12 cellular contexts compared by ENCODE assay signal in genomic region chr21:46191257-46191685, GRCh38. TPM values are rescaled to one million over a fixed set of nuclear protein-coding genes. Genes with fewer than 3 reads are reported as not detected.
A peak's percentile ranks its signal among the peaks of the same experiment; 100 is the strongest.
DNase-seq lines count a peak whose midpoint lies in the region; ATAC-seq, FAIRE-seq and TF ChIP-seq lines count a peak whose summit lies in the region.
"Had no signal": no experiment of that assay in that cellular context is flagged by ENCODE, and none has a peak within 500 bp of the region (broad histone marks: within the 10 kb centered on the region; RNA-seq: fewer than 3 reads in every experiment).

No MANE protein-coding gene starts in this region.

- peaks cover 86% of the 10 kb centered on the region for H3K36me3 ChIP-seq in adipocyte (ENCODE audit: control insufficient read depth, insufficient read depth, low read length, severe bottlenecking)
- H3K36me3 ChIP-seq in gastrocnemius medialis: peaks cover 0 to 39% of the 10 kb centered on the region in 2 donors

- peak overlapping the region; percentile 62 for H3K9ac ChIP-seq in adipocyte (ENCODE audit: low read length)
- H3K9ac ChIP-seq: KMS-11 had no signal

- no peaks in the 10 kb centered on the region for H3K9me3 ChIP-seq in adipocyte (ENCODE audit: control insufficient read depth, low read length)
- no peaks in the 10 kb centered on the region for H3K9me3 ChIP-seq in gastrocnemius medialis

- DNase-seq in H54 (ENCODE audit: insufficient read length, low spot score) (peak; percentile 65), adipocyte (ENCODE audit: low read depth) (peak; percentile 82), fibroblast of villous mesenchyme (ENCODE audit: low read depth) (peak; percentile 81), gastrocnemius medialis (peak; percentile 57 to 80), DMS53 treated with DMSO at 0.1 percent for 48 hours (lab: John Stamatoyannopoulos, UW; ENCODE audit: unreplicated experiment) (no peak), anterior cingulate cortex (lab: John Stamatoyannopoulos, UW) (no peak)
- DNase-seq in activated T-cell treated with anti-CD3 and anti-CD28 coated beads, Interleukin-2, amount 50 U/mL, for 1 hour: no peak
- DNase-seq: activated CD8-positive, alpha-beta T cell treated with anti-CD3 and anti-CD28 coated beads, Interleukin-2, amount 10 ng/mL, durations not matched to agents 7 days and 5 days; effector memory CD8-positive, alpha-beta T cell had no signal

- H3K4me3 ChIP-seq in adipocyte (ENCODE audit: low read length): no peak overlapping the region
- no peak overlapping the region for H3K4me3 ChIP-seq in fibroblast of villous mesenchyme (ENCODE audit: low read depth, low read length)
- H3K4me3 ChIP-seq in gastrocnemius medialis: no peak overlapping the region
- H3K4me3 ChIP-seq: PC-9 had no signal

- TF ChIP-seq POLR2A in H54 (IDR thresholded peaks at IDR 0.05; ENCODE audit: low read depth, low read length) (no peak), gastrocnemius medialis (IDR thresholded peaks at IDR 0.05) (no peak)

- H3K27me3 ChIP-seq in adipocyte (replicated peaks; ENCODE audit: control insufficient read depth, insufficient read depth, low read length) (no peaks in the 10 kb centered on the region), gastrocnemius medialis (no peaks in the 10 kb centered on the region)

- H3K27ac ChIP-seq in gastrocnemius medialis: peak overlapping the region; percentile 59 to 90 (median 90)
- H3K27ac ChIP-seq: KMS-11, PC-9 had no signal

- in situ Hi-C loops in gastrocnemius medialis (cut with MboI; ENCODE audit: low sequenced_read_pairs in 4 of 4): no loop called here

- H3K4me1 ChIP-seq in adipocyte (ENCODE audit: control insufficient read depth, insufficient read depth, low read length): peaks cover 36% of the 10 kb centered on the region
- H3K4me1 ChIP-seq in gastrocnemius medialis: peaks cover 22 to 34% of the 10 kb centered on the region in 2 donors

- TF ChIP-seq CTCF in fibroblast of villous mesenchyme (IDR thresholded peaks at IDR 0.05; ENCODE audit: insufficient read depth, low read depth, low read length) (no peak), gastrocnemius medialis (IDR thresholded peaks at IDR 0.05 in 4 of 5, conservative IDR thresholded peaks at IDR 0.05 in 1 of 5) (no peak)

- ATAC-seq in gastrocnemius medialis (peak; percentile 69 to 71), HG03280 (IDR thresholded peaks at IDR 0.05; ENCODE audit: unreplicated experiment) (no peak)
- ATAC-seq: activated CD8-positive, alpha-beta T cell treated with anti-CD3 and anti-CD28 coated beads, Interleukin-2, amount 10 ng/mL, durations not matched to agents 7 days and 5 days; effector memory CD8-positive, alpha-beta T cell had no signal

- intact Hi-C loops in gastrocnemius medialis (cut with DNase I; ENCODE audit: low total_unique reads): no loop called here

- no peak for FAIRE-seq in H54 (lab: Jason Lieb, UNC)

RNA-seq across cellular contexts. Expression of gene SPATC1L, which starts 7.0 kb away (rescaled TPM):
- total RNA-seq in fibroblast of villous mesenchyme: 5.8 and 9.5 TPM in 2 replicates
- 10 to 100 TPM in 1 of 4 donors, 1 to 10 TPM in 3; 1.5 to 11.9 (median 3.0) TPM for total RNA-seq in gastrocnemius medialis

RNA-seq across cellular contexts. Expression of gene FTCD, which starts 35.9 kb away (rescaled TPM):
- total RNA-seq in fibroblast of villous mesenchyme (under 0.01 and 0.43 TPM in 2 replicates), gastrocnemius medialis (under 1 TPM in 2 of 4 donors, not detected in 2; 0.33 to 0.95 TPM)

RNA-seq across cellular contexts. Expression of gene LSS, which starts 37.3 kb away (rescaled TPM):
- total RNA-seq in fibroblast of villous mesenchyme (139 and 182 TPM in 2 replicates), gastrocnemius medialis (10 to 100 TPM; 26.4 to 47.2 (median 32.7) TPM)

Comparison
In these comparisons a context has a peak if more than half of its experiments do, and no peak if none do; other contexts are left out.
1. DNase-seq: peak in H54 (single experiment), adipocyte (single experiment), fibroblast of villous mesenchyme (single experiment) and gastrocnemius medialis (2 of 2); none in activated T-cell treated with anti-CD3 and anti-CD28 coated beads, Interleukin-2, amount 50 U/mL, for 1 hour (single experiment), DMS53 treated with DMSO at 0.1 percent for 48 hours (single experiment) and anterior cingulate cortex (0 of 58).